In the genomic region with DNA sequence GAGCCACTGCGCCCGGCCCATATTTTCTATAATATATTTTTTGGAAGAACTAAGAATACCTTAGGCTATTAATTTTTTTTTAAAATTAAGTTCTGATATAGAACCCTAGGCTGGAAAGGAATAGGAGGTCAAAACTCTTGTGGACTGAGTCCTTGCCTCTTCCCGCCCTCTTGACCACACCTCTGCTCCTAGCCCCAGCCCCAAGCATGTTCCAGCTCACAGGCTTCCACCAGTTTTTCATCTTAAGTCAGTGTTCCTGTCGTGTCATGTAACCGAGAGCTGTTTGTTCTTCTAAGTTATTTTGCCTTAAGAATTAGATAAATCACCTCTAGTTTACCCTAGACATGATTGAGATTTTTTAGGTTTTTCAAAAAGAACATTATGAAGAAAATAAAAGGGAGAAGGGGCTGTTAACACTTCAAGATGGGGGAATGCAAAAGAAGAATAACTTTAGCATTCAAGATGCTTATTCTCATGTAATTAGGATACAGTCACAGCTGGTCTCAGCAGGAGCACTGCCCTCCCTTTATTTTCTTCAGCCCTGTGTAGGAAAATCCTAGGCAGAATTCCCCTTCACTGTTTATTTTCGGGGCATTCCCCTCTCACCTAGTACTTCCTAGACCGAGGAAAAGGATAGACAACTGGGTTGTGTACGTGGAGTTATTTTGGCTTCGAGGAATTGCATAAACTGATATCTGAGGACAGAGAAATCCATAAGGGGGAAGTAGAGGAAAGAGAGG, we compare ENCODE assay signal across 23 cellular contexts.
DNase-seq lines count a peak whose midpoint lies in the region; ATAC-seq lines count a peak whose summit lies in the region.
"Had no signal": no experiment of that assay in that cellular context is flagged by ENCODE, and none has a peak within 500 bp of the region (broad histone marks: within the 10 kb centered on the region; RNA-seq: fewer than 3 reads in every experiment).

No MANE protein-coding gene starts in this region.

- H3K4me1 Mint-ChIP-seq in activated T-cell treated with anti-CD3 and anti-CD28 coated beads, Interleukin-2, amount 50 U/mL, for 72 hours (ENCODE audit: low read depth): no peaks in the 10 kb centered on the region

- H3K9ac ChIP-seq in iPS-15b (ENCODE audit: low read depth, low read length): no peak overlapping the region
- H3K9ac ChIP-seq in rectal smooth muscle tissue (ENCODE audit: low read length): no peak overlapping the region
- H3K9ac ChIP-seq: BLaER1 had no signal

- H3K27me3 ChIP-seq in right cardiac atrium (ENCODE audit: control insufficient read depth, insufficient read depth): no peaks in the 10 kb centered on the region
- no peaks in the 10 kb centered on the region for H3K27me3 ChIP-seq in iPS-15b (ENCODE audit: control insufficient read depth, insufficient read depth, low read length)
- no peaks in the 10 kb centered on the region for H3K27me3 ChIP-seq in rectal smooth muscle tissue (ENCODE audit: control insufficient read depth, insufficient read depth, low read length)
- H3K27me3 ChIP-seq: BLaER1, neutrophil had no signal

- peaks cover 0 to 4% of the 10 kb centered on the region in 2 donors for H3K9me3 Mint-ChIP-seq in activated T-cell treated with anti-CD3 and anti-CD28 coated beads, Interleukin-2, amount 50 U/mL, for 72 hours
- H3K9me3 Mint-ChIP-seq: stimulated activated naive B cell treated with anti-CD40 and anti-IgM and Interleukin-4, amounts not matched to agents 10 μg/mL and 1 μg/mL and 100 μg/mL, for 72 hours; T-helper 1 cell treated with Interleukin-12 subunit alpha and Interleukin-12 subunit beta and Interleukin-4 antibody, amounts not matched to agents 30 μg/mL and 1 μg/mL, for 36 hours had no signal

- DNase-seq in right cardiac atrium: no peak
- no peak for DNase-seq in Right ventricle myocardium inferior (ENCODE audit: missing footprints)
- no peak for DNase-seq in nucleus accumbens (lab: John Stamatoyannopoulos, UW)
- DNase-seq in activated T-cell treated with anti-CD3 and anti-CD28 coated beads, Interleukin-2, amount 50 U/mL, for 72 hours: no peak
- DNase-seq: activated CD4-positive, alpha-beta T cell treated with anti-CD3 and anti-CD28 coated beads, Interleukin-2, amount 50 U/mL, for 4 hours; activated gamma-delta T cell; amygdala; effector CD4-positive, alpha-beta T cell; HCEC 1CT; midbrain; NCI-H748 treated with DMSO at 0.1 percent for 48 hours; OCI-M1; retina; stimulated activated naive B cell treated with anti-CD40 and anti-IgM and Interleukin-4, amounts not matched to agents 10 μg/mL and 1 μg/mL and 100 μg/mL, for 72 hours; WERI-Rb-1 had no signal

- intact Hi-C loops in right cardiac atrium (cut with DNase I) (loop anchor here in 2 of 4 donors (10.0 kb wide), 1 partner anchor 53 kb away; no protein-coding TSS in a partner anchor), Right ventricle myocardium inferior (cut with DNase I) (no loop called here)

- no peaks in the 10 kb centered on the region for H3K27me3 Mint-ChIP-seq in activated T-cell treated with anti-CD3 and anti-CD28 coated beads, Interleukin-2, amount 50 U/mL, for 72 hours (ENCODE audit: low read depth)
- H3K27me3 Mint-ChIP-seq: stimulated activated naive B cell treated with anti-CD40 and anti-IgM and Interleukin-4, amounts not matched to agents 10 μg/mL and 1 μg/mL and 100 μg/mL, for 72 hours had no signal

- peaks cover 19% of the 10 kb centered on the region for H3K4me1 ChIP-seq in right cardiac atrium (ENCODE audit: control insufficient read depth, insufficient read depth, low read length)
- H3K4me1 ChIP-seq in iPS-15b (ENCODE audit: control insufficient read depth, insufficient read depth, low read length): peaks cover 40% of the 10 kb centered on the region
- peaks cover 38% of the 10 kb centered on the region for H3K4me1 ChIP-seq in rectal smooth muscle tissue (ENCODE audit: control insufficient read depth, insufficient read depth, low read length)
- H3K4me1 ChIP-seq: BLaER1 had no signal

- H3K36me3 ChIP-seq in iPS-15b (ENCODE audit: control insufficient read depth, insufficient read depth, low read length) (no peaks in the 10 kb centered on the region), rectal smooth muscle tissue (ENCODE audit: control insufficient read depth, insufficient read depth, low read length) (no peaks in the 10 kb centered on the region)
- H3K36me3 ChIP-seq: neutrophil had no signal

- H3K36me3 Mint-ChIP-seq in activated T-cell treated with anti-CD3 and anti-CD28 coated beads, Interleukin-2, amount 50 U/mL, for 72 hours (ENCODE audit: insufficient read depth in 2 of 2): peaks cover 3 to 8% of the 10 kb centered on the region in 2 donors

- no peak overlapping the region for H3K27ac Mint-ChIP-seq in activated T-cell treated with anti-CD3 and anti-CD28 coated beads, Interleukin-2, amount 50 U/mL, for 72 hours
- H3K27ac Mint-ChIP-seq: stimulated activated naive B cell treated with anti-CD40 and anti-IgM and Interleukin-4, amounts not matched to agents 10 μg/mL and 1 μg/mL and 100 μg/mL, for 72 hours; T-helper 1 cell treated with Interleukin-12 subunit alpha and Interleukin-12 subunit beta and Interleukin-4 antibody, amounts not matched to agents 30 μg/mL and 1 μg/mL, for 36 hours had no signal

- H3K4me3 Mint-ChIP-seq in activated T-cell treated with anti-CD3 and anti-CD28 coated beads, Interleukin-2, amount 50 U/mL, for 72 hours: no peak overlapping the region
- H3K4me3 Mint-ChIP-seq: stimulated activated naive B cell treated with anti-CD40 and anti-IgM and Interleukin-4, amounts not matched to agents 10 μg/mL and 1 μg/mL and 100 μg/mL, for 72 hours; T-helper 1 cell treated with Interleukin-12 subunit alpha and Interleukin-12 subunit beta and Interleukin-4 antibody, amounts not matched to agents 30 μg/mL and 1 μg/mL, for 36 hours had no signal

- 77% methylated on average over 9 of the region's 9 CpGs for WGBS in right cardiac atrium

- H3K9me3 ChIP-seq in right cardiac atrium (ENCODE audit: control insufficient read depth, low read length): no peaks in the 10 kb centered on the region
- no peaks in the 10 kb centered on the region for H3K9me3 ChIP-seq in iPS-15b (ENCODE audit: control insufficient read depth, insufficient read depth, low read length)
- H3K9me3 ChIP-seq: BLaER1, neutrophil had no signal

- H3K27ac ChIP-seq in right cardiac atrium (ENCODE audit: low read length): peak overlapping the region; percentile 58
- H3K27ac ChIP-seq in rectal smooth muscle tissue (ENCODE audit: low read depth, low read length): peak overlapping the region; percentile 90
- H3K27ac ChIP-seq: BLaER1, neutrophil, WERI-Rb-1 had no signal

- H3K4me3 ChIP-seq in right cardiac atrium (ENCODE audit: low read length) (no peak overlapping the region), iPS-15b (ENCODE audit: low read depth, low read length) (peak overlapping the region; percentile 12), rectal smooth muscle tissue (ENCODE audit: low read length) (no peak overlapping the region)
- H3K4me3 ChIP-seq: BLaER1 had no signal

- ATAC-seq in right cardiac atrium (no peak), Right ventricle myocardium inferior (no peak), GM18870 (IDR thresholded peaks at IDR 0.05; ENCODE audit: unreplicated experiment) (no peak), esophagus mucosa (no peak)
- ATAC-seq in activated T-cell treated with anti-CD3 and anti-CD28 coated beads, Interleukin-2, amount 50 U/mL, for 72 hours (replicated peaks in 1 of 2): no peak
- ATAC-seq: HepG2; stimulated activated naive B cell treated with anti-CD40 and anti-IgM and Interleukin-4, amounts not matched to agents 10 μg/mL and 1 μg/mL and 100 μg/mL, for 72 hours had no signal
